ENCODE assay signal across 12 cellular contexts in the genomic region with DNA sequence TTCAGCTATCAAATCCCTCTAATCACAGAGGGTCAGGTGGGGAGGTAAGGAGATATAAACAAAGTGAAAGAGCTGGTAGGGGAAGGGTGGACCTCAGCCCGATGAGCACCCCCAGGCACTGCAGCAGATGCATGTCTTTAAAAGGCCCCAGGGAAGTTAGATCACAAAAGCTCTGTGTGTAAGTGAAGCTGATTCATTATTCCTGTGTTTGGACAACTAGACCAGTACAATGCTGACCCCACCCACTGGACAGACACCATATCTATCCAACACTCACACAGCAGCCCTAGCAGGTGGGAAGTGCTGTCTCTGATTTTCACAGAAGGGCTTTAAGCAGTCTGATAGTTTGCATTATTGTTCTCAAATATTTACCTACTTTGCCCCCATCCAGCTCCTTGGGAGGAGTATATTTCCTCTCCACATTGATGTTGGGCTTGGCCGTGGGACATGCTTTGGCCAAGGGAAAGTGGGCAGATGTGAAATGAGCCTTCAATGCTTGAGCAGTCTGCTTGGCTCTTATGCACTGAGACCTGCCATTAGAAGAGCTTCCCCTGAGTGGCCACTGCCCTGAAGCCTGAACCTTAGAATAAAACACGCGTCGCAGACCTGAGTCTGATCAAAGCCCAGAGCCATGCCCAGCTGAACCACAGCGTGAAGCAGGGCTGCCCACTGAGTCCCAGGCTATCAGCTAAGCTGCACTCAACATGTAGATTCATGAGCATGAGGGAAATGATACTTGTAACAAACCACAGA.
DNase-seq lines count a peak whose midpoint lies in the region; ATAC-seq, FAIRE-seq and TF ChIP-seq lines count a peak whose summit lies in the region.
"Had no signal": no experiment of that assay in that cellular context is flagged by ENCODE, and none has a peak within 500 bp of the region (broad histone marks: within the 10 kb centered on the region; RNA-seq: fewer than 3 reads in every experiment).

No MANE protein-coding gene starts in this region.

- H3K27me3 ChIP-seq in bronchial epithelial cell (ENCODE audit: control insufficient read depth, insufficient read depth, low read length) = peaks cover 3% of the 10 kb centered on the region

- H3K27me3 Mint-ChIP-seq in effector memory CD8-positive, alpha-beta T cell = peaks cover 37 to 82% of the 10 kb centered on the region in 2 donors
- H3K27me3 Mint-ChIP-seq in nephron progenitor cell (ENCODE audit: low read depth, poor library complexity) = peaks cover 2% of the 10 kb centered on the region
- peaks cover 28% of the 10 kb centered on the region for H3K27me3 Mint-ChIP-seq in activated T-cell treated with anti-CD3 and anti-CD28 coated beads, Interleukin-2, amount 50 U/mL, for 72 hours (ENCODE audit: low read depth)

- no peaks in the 10 kb centered on the region for H3K4me1 ChIP-seq in mucosa of descending colon (ENCODE audit: low read depth)

- no peaks in the 10 kb centered on the region for H3K9me3 Mint-ChIP-seq in effector memory CD8-positive, alpha-beta T cell
- no peaks in the 10 kb centered on the region for H3K9me3 Mint-ChIP-seq in nephron progenitor cell
- no peaks in the 10 kb centered on the region for H3K9me3 Mint-ChIP-seq in activated T-cell treated with anti-CD3 and anti-CD28 coated beads, Interleukin-2, amount 50 U/mL, for 72 hours
- H3K9me3 Mint-ChIP-seq: activated naive CD4-positive, alpha-beta T cell treated with anti-CD3 and anti-CD28 coated beads for 36 hours had no signal

- no peak overlapping the region for H3K27ac Mint-ChIP-seq in effector memory CD8-positive, alpha-beta T cell
- H3K27ac Mint-ChIP-seq in nephron progenitor cell = no peak overlapping the region
- no peak overlapping the region for H3K27ac Mint-ChIP-seq in activated T-cell treated with anti-CD3 and anti-CD28 coated beads, Interleukin-2, amount 50 U/mL, for 72 hours
- H3K27ac Mint-ChIP-seq: activated naive CD4-positive, alpha-beta T cell treated with anti-CD3 and anti-CD28 coated beads for 36 hours had no signal

- intact Hi-C loops in mucosa of descending colon (cut with DNase I, micrococcal nuclease) = no loop called here

- DNase-seq in Daoy (ENCODE audit: low read depth) (peak; percentile 84), NCI-H146 treated with DMSO at 0.1 percent for 48 hours (lab: John Stamatoyannopoulos, UW; ENCODE audit: unreplicated experiment) (peak; percentile 100), bronchial epithelial cell (ENCODE audit: low read depth) (peak; percentile 67), mucosa of descending colon (no peak), nephron progenitor cell (no peak), NCI-H446 (lab: John Stamatoyannopoulos, UW) (no peak)
- DNase-seq in effector memory CD8-positive, alpha-beta T cell = no peak
- DNase-seq in activated T-cell treated with anti-CD3 and anti-CD28 coated beads, Interleukin-2, amount 50 U/mL, for 72 hours = no peak
- DNase-seq: activated naive CD4-positive, alpha-beta T cell treated with anti-CD3 and anti-CD28 coated beads for 36 hours; effector CD8-positive, alpha-beta T cell; psoas muscle had no signal

- ATAC-seq in mucosa of descending colon = peak; percentile 29
- no peak for ATAC-seq in effector memory CD8-positive, alpha-beta T cell (replicated peaks)
- no peak for ATAC-seq in activated T-cell treated with anti-CD3 and anti-CD28 coated beads, Interleukin-2, amount 50 U/mL, for 72 hours (replicated peaks in 1 of 2)

- TF ChIP-seq CTCF in bronchial epithelial cell (IDR thresholded peaks at IDR 0.05; ENCODE audit: insufficient read depth, low read length, severe bottlenecking) = no peak
- no peak for TF ChIP-seq CTCF in mucosa of descending colon (IDR thresholded peaks at IDR 0.05)
- no peak for TF ChIP-seq CTCF in nephron progenitor cell (IDR thresholded peaks at IDR 0.05)

- H3K4me1 Mint-ChIP-seq in effector memory CD8-positive, alpha-beta T cell (ENCODE audit: low read depth in 2 of 2) = no peaks in the 10 kb centered on the region
- H3K4me1 Mint-ChIP-seq in nephron progenitor cell = peaks cover 33% of the 10 kb centered on the region
- peaks cover 5% of the 10 kb centered on the region for H3K4me1 Mint-ChIP-seq in activated T-cell treated with anti-CD3 and anti-CD28 coated beads, Interleukin-2, amount 50 U/mL, for 72 hours (ENCODE audit: low read depth)

- no peaks in the 10 kb centered on the region for H3K36me3 Mint-ChIP-seq in effector memory CD8-positive, alpha-beta T cell (ENCODE audit: insufficient read depth)
- H3K36me3 Mint-ChIP-seq in nephron progenitor cell (ENCODE audit: low read depth) = no peaks in the 10 kb centered on the region
- no peaks in the 10 kb centered on the region for H3K36me3 Mint-ChIP-seq in activated T-cell treated with anti-CD3 and anti-CD28 coated beads, Interleukin-2, amount 50 U/mL, for 72 hours (ENCODE audit: insufficient read depth in 2 of 2)

- no peak overlapping the region for H3K4me3 Mint-ChIP-seq in effector memory CD8-positive, alpha-beta T cell
- H3K4me3 Mint-ChIP-seq in nephron progenitor cell = no peak overlapping the region
- no peak overlapping the region for H3K4me3 Mint-ChIP-seq in activated T-cell treated with anti-CD3 and anti-CD28 coated beads, Interleukin-2, amount 50 U/mL, for 72 hours
- H3K4me3 Mint-ChIP-seq: activated naive CD4-positive, alpha-beta T cell treated with anti-CD3 and anti-CD28 coated beads for 36 hours had no signal

- H3K4me3 ChIP-seq in bronchial epithelial cell (ENCODE audit: low read depth, low read length) (no peak overlapping the region), mucosa of descending colon (no peak overlapping the region)
- H3K4me3 ChIP-seq: psoas muscle had no signal

- H3K9me3 ChIP-seq in mucosa of descending colon = no peaks in the 10 kb centered on the region
- H3K9me3 ChIP-seq: psoas muscle had no signal

- H3K36me3 ChIP-seq in bronchial epithelial cell (ENCODE audit: control insufficient read depth, insufficient read depth, low read length) (no peaks in the 10 kb centered on the region), mucosa of descending colon (ENCODE audit: low read depth) (no peaks in the 10 kb centered on the region)

- FAIRE-seq in bronchial epithelial cell (lab: Jason Lieb, UNC) = peak; percentile 73
- FAIRE-seq: keratinocyte had no signal

Comparison
In these comparisons a context has a peak if more than half of its experiments do, and no peak if none do; other contexts are left out.
1. DNase-seq: peak in Daoy (single experiment), NCI-H146 treated with DMSO at 0.1 percent for 48 hours (single experiment) and bronchial epithelial cell (single experiment); none in mucosa of descending colon (0 of 3), effector memory CD8-positive, alpha-beta T cell (0 of 3), nephron progenitor cell (single experiment), activated T-cell treated with anti-CD3 and anti-CD28 coated beads, Interleukin-2, amount 50 U/mL, for 72 hours (0 of 2) and NCI-H446 (0 of 2).